ENCODE assay signal across 4 cellular contexts in genomic region chr11:58406774-58407173, GRCh38. TPM values are rescaled to one million over a fixed set of nuclear protein-coding genes. Genes with fewer than 3 reads are reported as not detected.
"Had no signal": no experiment of that assay in that cellular context is flagged by ENCODE, and none has a peak within 500 bp of the region (broad histone marks: within the 10 kb centered on the region; RNA-seq: fewer than 3 reads in every experiment).

Gene OR5B3, minus strand, starts transcription at chr11:58406874. Its CDS starts 3,465 bp downstream, at chr11:58403409.

- DNase-seq: GDM1, GF-D8 had no signal

- ATAC-seq: GM12878 had no signal

- H3K4me3 ChIP-seq: GM12878 had no signal

RNA-seq across cellular contexts. Expression of gene OR5B3, which starts in this region (rescaled TPM):
- total RNA-seq: G401, GM12878 had no signal
- polyA plus RNA-seq: GM12878 had no signal
